ENCODE assay signal across 8 cellular contexts in the genomic region with DNA sequence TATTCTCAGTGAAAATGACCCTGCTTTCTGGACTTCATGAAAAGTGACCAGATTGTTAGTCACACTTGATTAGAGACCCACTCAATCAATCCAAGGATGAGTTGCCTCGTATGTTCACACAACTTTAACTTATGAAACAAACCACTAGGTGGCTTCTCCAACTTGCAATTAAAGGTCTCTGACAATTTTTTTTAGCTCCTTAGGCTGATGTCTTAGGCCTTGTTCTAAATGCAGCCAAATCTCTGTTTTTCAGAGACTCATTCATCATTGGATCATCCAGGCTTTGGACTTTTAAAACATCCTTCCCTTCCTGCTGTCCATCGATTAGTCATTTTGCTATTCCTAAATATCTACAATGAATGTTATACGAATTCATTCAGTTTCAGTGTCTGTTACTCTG.
DNase-seq lines count a peak whose midpoint lies in the region; ATAC-seq and TF ChIP-seq lines count a peak whose summit lies in the region.

No MANE protein-coding gene starts in this region.

- no peaks in the 10 kb centered on the region for H3K79me2 ChIP-seq in HCT116 (ENCODE audit: insufficient read depth, low read length)

- H3K4me3 ChIP-seq in HCT116 (replicated peaks in 1 of 2; ENCODE audit: low read depth in 1 of 2, low read length in 2 of 2) (no peak overlapping the region), adrenal gland (no peak overlapping the region), left lung (no peak overlapping the region)

- RAD21 ChIA-PET in HCT116 (lab: Charles Lee; ENCODE audit: low non-redundant PET in 1 of 2, low total read pairs in 2 of 2, uncharacterized antibody in 2 of 2, unreplicated experiment in 2 of 2), result interaction anchor here in 1 of 2 experiments (0.6 kb wide), 2 partner anchors 19 to 57 kb away, joined by 3 read pairs; no protein-coding TSS in a partner anchor

- no peak overlapping the region for H3K9ac ChIP-seq in HCT116 (ENCODE audit: low read length)

- TF ChIP-seq CTCF in GM12872 (IDR thresholded peaks at IDR 0.05; ENCODE audit: insufficient read depth, low read depth, low read length), result peak; percentile 64
- TF ChIP-seq CTCF in HCT116 (IDR thresholded peaks at IDR 0.05 in 2 of 3, conservative IDR thresholded peaks at IDR 0.05 in 1 of 3; ENCODE audit: borderline replicate concordance in 1 of 3, insufficient read depth in 1 of 3, low read depth in 2 of 3, low read length in 2 of 3), result peak; percentile 30 to 71 (median 65); a peak in 4 of 6 replicates
- peak; percentile 26 to 68 (median 53) for TF ChIP-seq CTCF in adrenal gland (IDR thresholded peaks at IDR 0.05)
- TF ChIP-seq CTCF in left lung (IDR thresholded peaks at IDR 0.05), result peak; percentile 34 to 35

- ATAC-seq in HCT116, result peak; percentile 83
- ATAC-seq in left lung, result peak; percentile 82

- POLR2A ChIA-PET in HCT116 (lab: Charles Lee), result no interaction called here

- peak; percentile 72 for TF ChIP-seq RAD21 in HCT116 (IDR thresholded peaks at IDR 0.05; ENCODE audit: low read depth)

- TF ChIP-seq POLR2A in HCT116 (IDR thresholded peaks at IDR 0.05; ENCODE audit: borderline replicate concordance, extremely low read depth, insufficient read depth, insufficient read length) (no peak), adrenal gland (IDR thresholded peaks at IDR 0.05) (no peak)

- DNase-seq in AG08395 (ENCODE audit: low spot score), result peak; percentile 52
- DNase-seq in HCT116 (ENCODE audit: low read depth, low spot score), result peak; percentile 36
- DNase-seq in LoVo (ENCODE audit: low spot score), result peak; percentile 14
- DNase-seq in adrenal gland, result no peak
- no peak for DNase-seq in left lung
- DNase-seq in NCI-H1436 (lab: John Stamatoyannopoulos, UW), result no peak
- no peak for DNase-seq in NCI-H2029 (lab: John Stamatoyannopoulos, UW)

- no peak overlapping the region for H3K4me2 ChIP-seq in HCT116 (ENCODE audit: low read length)

- no peak overlapping the region for H3K27ac ChIP-seq in HCT116 (ENCODE audit: low read depth, low read length)
- H3K27ac ChIP-seq in adrenal gland, result no peak overlapping the region
- H3K27ac ChIP-seq in left lung, result no peak overlapping the region

- intact Hi-C loops in HCT116 (cut with micrococcal nuclease), result loop anchor here (1.0 to 5.0 kb wide), 2 partner anchors 62 to 73 kb away; a partner anchor contains a TSS
- intact Hi-C loops in adrenal gland (cut with DNase I), result loop anchor here (5.0 to 10.0 kb wide), 2 partner anchors 62 to 65 kb away; a partner anchor contains a TSS
- intact Hi-C loops in left lung (cut with DNase I), result no loop called here

- no peaks in the 10 kb centered on the region for H3K36me3 ChIP-seq in HCT116 (ENCODE audit: control insufficient read depth in 1 of 2, insufficient read depth in 2 of 2, low read length in 2 of 2)
- H3K36me3 ChIP-seq in adrenal gland (replicated peaks in 1 of 2), result no peaks in the 10 kb centered on the region
- peaks cover 0 to 6% of the 10 kb centered on the region in 2 donors for H3K36me3 ChIP-seq in left lung

- 43 to 58% (median 52%) methylated on average over 3 of the region's 3 CpGs for WGBS in adrenal gland, 4 donors

- no peaks in the 10 kb centered on the region for H3K4me1 ChIP-seq in HCT116 (ENCODE audit: control insufficient read depth in 1 of 2, insufficient read depth in 2 of 2, low read length in 2 of 2)
- H3K4me1 ChIP-seq in adrenal gland (replicated peaks in 1 of 2), result peaks cover 0 to 7% of the 10 kb centered on the region in 2 donors
- H3K4me1 ChIP-seq in left lung, result no peaks in the 10 kb centered on the region

- no peak overlapping the region for H2AFZ ChIP-seq in HCT116 (ENCODE audit: low read depth, low read length, poor library complexity, severe bottlenecking)

- H3K27me3 ChIP-seq in HCT116 (ENCODE audit: insufficient read depth, low read length) (no peaks in the 10 kb centered on the region), adrenal gland (no peaks in the 10 kb centered on the region), left lung (no peaks in the 10 kb centered on the region)

- no peaks in the 10 kb centered on the region for H3K9me3 ChIP-seq in HCT116 (ENCODE audit: control insufficient read depth in 1 of 2, insufficient read depth in 1 of 2, low read depth in 1 of 2, low read length in 2 of 2)
- H3K9me3 ChIP-seq in adrenal gland (replicated peaks in 1 of 3), result no peaks in the 10 kb centered on the region
- no peaks in the 10 kb centered on the region for H3K9me3 ChIP-seq in left lung

- no TSS peak for BruUV-seq in HCT116 (replicated peaks; lab: Mats Ljungman, UMichigan)

- CTCF ChIA-PET in HCT116 (lab: Charles Lee), result interaction anchor here (0.6 to 1.3 kb wide), 7 partner anchors 10 to 75 kb away, joined by 3 to 6 read pairs (median 5); no protein-coding TSS in a partner anchor

- no peaks in the 10 kb centered on the region for H3K9me2 ChIP-seq in HCT116 (ENCODE audit: insufficient read depth)

- no peaks in the 10 kb centered on the region for H4K20me1 ChIP-seq in HCT116 (ENCODE audit: insufficient read depth)

TF ChIP-seq in HCT116, 20 proteins besides CTCF, POLR2A, EP300 and RAD21:
- TF ChIP-seq YY1 (IDR thresholded peaks at IDR 0.05; ENCODE audit: extremely low read depth, insufficient replicate concordance, low read depth, low read length) (no peak), CEBPB (IDR thresholded peaks at IDR 0.05; ENCODE audit: low read depth) (no peak), ZNF274 (IDR thresholded peaks at IDR 0.05; ENCODE audit: low read depth, low read length) (no peak), EZH2 (IDR thresholded peaks at IDR 0.05) (no peak), EZH2phosphoT487 (IDR thresholded peaks at IDR 0.05; ENCODE audit: borderline replicate concordance) (no peak), SRF (IDR thresholded peaks at IDR 0.05; ENCODE audit: low read depth) (no peak), ELF1 (IDR thresholded peaks at IDR 0.05; ENCODE audit: borderline replicate concordance, low read depth) (no peak), SIN3A (IDR thresholded peaks at IDR 0.05; ENCODE audit: low read depth) (no peak), JUND (IDR thresholded peaks at IDR 0.05) (no peak), TCF7L2 (IDR thresholded peaks at IDR 0.05; ENCODE audit: borderline replicate concordance, extremely low read depth, insufficient read depth, insufficient read length) (no peak)
- TF ChIP-seq, protein P1, sequence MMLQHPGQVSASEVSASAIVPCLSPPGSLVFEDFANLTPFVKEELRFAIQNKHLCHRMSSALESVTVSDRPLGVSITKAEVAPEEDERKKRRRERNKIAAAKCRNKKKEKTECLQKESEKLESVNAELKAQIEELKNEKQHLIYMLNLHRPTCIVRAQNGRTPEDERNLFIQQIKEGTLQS (IDR thresholded peaks at IDR 0.05), result no peak
- TF ChIP-seq, protein P2, sequence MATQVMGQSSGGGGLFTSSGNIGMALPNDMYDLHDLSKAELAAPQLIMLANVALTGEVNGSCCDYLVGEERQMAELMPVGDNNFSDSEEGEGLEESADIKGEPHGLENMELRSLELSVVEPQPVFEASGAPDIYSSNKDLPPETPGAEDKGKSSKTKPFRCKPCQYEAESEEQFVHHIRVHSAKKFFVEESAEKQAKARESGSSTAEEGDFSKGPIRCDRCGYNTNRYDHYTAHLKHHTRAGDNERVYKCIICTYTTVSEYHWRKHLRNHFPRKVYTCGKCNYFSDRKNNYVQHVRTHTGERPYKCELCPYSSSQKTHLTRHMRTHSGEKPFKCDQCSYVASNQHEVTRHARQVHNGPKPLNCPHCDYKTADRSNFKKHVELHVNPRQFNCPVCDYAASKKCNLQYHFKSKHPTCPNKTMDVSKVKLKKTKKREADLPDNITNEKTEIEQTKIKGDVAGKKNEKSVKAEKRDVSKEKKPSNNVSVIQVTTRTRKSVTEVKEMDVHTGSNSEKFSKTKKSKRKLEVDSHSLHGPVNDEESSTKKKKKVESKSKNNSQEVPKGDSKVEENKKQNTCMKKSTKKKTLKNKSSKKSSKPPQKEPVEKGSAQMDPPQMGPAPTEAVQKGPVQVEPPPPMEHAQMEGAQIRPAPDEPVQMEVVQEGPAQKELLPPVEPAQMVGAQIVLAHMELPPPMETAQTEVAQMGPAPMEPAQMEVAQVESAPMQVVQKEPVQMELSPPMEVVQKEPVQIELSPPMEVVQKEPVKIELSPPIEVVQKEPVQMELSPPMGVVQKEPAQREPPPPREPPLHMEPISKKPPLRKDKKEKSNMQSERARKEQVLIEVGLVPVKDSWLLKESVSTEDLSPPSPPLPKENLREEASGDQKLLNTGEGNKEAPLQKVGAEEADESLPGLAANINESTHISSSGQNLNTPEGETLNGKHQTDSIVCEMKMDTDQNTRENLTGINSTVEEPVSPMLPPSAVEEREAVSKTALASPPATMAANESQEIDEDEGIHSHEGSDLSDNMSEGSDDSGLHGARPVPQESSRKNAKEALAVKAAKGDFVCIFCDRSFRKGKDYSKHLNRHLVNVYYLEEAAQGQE (IDR thresholded peaks at IDR 0.05; ENCODE audit: low read depth), result no peak

Comparison
In these comparisons a context has a peak if more than half of its experiments do, and no peak if none do; other contexts are left out.
1. DNase-seq: peak in AG08395 (single experiment), HCT116 (single experiment) and LoVo (single experiment); none in adrenal gland (0 of 7), left lung (0 of 2), NCI-H1436 (single experiment) and NCI-H2029 (single experiment).
2. intact Hi-C loops: an anchor here in HCT116 (1.0 to 5.0 kb wide) and adrenal gland (5.0 to 10.0 kb wide); none called in left lung.
3. Peak in every context shown above with its lines, with median percentiles within 50 percentile points of each other: CTCF ChIP-seq.